Comparison of ENCODE assay signal across 1 cellular context in the genomic region with DNA sequence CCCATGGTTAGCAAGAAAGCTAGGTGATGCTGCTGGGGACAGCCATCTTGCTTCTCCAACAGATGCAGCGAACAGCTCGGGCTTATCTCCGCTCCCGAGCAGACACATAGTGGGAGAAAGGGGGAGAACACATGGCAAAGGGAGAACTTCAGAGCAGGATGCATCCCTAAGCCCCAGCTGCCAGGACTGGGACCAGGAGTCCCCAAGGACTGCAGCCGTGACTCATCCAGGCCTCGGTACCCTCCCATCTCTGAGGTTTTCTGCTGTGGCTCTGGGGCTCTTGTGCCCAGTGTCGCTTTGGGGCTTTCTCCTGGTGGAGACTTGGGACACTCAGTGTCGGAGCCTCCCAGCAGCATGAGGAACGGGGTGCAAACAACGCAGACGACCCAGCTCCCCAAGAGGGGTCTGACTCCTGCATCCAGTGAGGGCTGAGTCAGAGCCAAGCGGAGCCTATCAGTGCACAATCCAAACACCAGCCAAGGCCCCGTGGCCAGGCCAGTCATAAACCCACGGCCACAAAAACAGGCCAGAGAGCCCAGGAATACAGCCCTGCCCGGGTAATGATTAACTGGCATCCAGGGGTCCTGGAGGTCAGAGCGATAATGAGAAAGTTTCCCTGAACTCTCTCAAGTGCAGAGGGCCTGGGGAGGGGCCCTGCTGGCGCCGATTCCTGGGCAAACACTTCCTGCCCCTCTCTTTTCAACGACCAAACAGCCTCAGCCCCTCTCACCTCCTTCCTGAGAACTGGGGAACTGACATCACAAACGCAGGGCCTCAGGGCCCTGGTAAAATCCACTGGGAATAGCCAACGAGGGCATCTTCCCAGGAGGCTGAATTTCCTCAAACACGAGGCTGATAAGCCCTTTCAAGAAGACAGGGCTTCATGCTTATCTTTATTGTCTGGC.
TF ChIP-seq lines count a peak whose summit lies in the region.

No MANE protein-coding gene starts in this region.

TF ChIP-seq in HepG2, 621 proteins besides CTCF, POLR2A, EP300 and RAD21 (continued from another document and continues in another):
- TF ChIP-seq, protein P1, sequence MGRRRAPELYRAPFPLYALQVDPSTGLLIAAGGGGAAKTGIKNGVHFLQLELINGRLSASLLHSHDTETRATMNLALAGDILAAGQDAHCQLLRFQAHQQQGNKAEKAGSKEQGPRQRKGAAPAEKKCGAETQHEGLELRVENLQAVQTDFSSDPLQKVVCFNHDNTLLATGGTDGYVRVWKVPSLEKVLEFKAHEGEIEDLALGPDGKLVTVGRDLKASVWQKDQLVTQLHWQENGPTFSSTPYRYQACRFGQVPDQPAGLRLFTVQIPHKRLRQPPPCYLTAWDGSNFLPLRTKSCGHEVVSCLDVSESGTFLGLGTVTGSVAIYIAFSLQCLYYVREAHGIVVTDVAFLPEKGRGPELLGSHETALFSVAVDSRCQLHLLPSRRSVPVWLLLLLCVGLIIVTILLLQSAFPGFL (CRISPR knock-in tag; IDR thresholded peaks at IDR 0.05), result no peak
- TF ChIP-seq, protein P2, sequence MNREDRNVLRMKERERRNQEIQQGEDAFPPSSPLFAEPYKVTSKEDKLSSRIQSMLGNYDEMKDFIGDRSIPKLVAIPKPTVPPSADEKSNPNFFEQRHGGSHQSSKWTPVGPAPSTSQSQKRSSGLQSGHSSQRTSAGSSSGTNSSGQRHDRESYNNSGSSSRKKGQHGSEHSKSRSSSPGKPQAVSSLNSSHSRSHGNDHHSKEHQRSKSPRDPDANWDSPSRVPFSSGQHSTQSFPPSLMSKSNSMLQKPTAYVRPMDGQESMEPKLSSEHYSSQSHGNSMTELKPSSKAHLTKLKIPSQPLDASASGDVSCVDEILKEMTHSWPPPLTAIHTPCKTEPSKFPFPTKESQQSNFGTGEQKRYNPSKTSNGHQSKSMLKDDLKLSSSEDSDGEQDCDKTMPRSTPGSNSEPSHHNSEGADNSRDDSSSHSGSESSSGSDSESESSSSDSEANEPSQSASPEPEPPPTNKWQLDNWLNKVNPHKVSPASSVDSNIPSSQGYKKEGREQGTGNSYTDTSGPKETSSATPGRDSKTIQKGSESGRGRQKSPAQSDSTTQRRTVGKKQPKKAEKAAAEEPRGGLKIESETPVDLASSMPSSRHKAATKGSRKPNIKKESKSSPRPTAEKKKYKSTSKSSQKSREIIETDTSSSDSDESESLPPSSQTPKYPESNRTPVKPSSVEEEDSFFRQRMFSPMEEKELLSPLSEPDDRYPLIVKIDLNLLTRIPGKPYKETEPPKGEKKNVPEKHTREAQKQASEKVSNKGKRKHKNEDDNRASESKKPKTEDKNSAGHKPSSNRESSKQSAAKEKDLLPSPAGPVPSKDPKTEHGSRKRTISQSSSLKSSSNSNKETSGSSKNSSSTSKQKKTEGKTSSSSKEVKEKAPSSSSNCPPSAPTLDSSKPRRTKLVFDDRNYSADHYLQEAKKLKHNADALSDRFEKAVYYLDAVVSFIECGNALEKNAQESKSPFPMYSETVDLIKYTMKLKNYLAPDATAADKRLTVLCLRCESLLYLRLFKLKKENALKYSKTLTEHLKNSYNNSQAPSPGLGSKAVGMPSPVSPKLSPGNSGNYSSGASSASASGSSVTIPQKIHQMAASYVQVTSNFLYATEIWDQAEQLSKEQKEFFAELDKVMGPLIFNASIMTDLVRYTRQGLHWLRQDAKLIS (CRISPR knock-in tag; IDR thresholded peaks at IDR 0.05), result no peak
- TF ChIP-seq, protein P3, sequence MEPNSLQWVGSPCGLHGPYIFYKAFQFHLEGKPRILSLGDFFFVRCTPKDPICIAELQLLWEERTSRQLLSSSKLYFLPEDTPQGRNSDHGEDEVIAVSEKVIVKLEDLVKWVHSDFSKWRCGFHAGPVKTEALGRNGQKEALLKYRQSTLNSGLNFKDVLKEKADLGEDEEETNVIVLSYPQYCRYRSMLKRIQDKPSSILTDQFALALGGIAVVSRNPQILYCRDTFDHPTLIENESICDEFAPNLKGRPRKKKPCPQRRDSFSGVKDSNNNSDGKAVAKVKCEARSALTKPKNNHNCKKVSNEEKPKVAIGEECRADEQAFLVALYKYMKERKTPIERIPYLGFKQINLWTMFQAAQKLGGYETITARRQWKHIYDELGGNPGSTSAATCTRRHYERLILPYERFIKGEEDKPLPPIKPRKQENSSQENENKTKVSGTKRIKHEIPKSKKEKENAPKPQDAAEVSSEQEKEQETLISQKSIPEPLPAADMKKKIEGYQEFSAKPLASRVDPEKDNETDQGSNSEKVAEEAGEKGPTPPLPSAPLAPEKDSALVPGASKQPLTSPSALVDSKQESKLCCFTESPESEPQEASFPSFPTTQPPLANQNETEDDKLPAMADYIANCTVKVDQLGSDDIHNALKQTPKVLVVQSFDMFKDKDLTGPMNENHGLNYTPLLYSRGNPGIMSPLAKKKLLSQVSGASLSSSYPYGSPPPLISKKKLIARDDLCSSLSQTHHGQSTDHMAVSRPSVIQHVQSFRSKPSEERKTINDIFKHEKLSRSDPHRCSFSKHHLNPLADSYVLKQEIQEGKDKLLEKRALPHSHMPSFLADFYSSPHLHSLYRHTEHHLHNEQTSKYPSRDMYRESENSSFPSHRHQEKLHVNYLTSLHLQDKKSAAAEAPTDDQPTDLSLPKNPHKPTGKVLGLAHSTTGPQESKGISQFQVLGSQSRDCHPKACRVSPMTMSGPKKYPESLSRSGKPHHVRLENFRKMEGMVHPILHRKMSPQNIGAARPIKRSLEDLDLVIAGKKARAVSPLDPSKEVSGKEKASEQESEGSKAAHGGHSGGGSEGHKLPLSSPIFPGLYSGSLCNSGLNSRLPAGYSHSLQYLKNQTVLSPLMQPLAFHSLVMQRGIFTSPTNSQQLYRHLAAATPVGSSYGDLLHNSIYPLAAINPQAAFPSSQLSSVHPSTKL (CRISPR knock-in tag; IDR thresholded peaks at IDR 0.05), result peak; percentile 82
- TF ChIP-seq MTF1 (CRISPR knock-in tag; IDR thresholded peaks at IDR 0.05), result no peak
- TF ChIP-seq SOX13 (IDR thresholded peaks at IDR 0.05), result 0 out of 2 replicates have a peak, but pooled peaks have one; percentile 22
- TF ChIP-seq SOX13 (CRISPR knock-in tag; conservative IDR thresholded peaks at IDR 0.05 in 1 of 2, IDR thresholded peaks at IDR 0.05 in 1 of 2), result peak in 1 of 2 experiments; percentile 62; a peak in 1 of 4 replicates
- TF ChIP-seq, protein P4, sequence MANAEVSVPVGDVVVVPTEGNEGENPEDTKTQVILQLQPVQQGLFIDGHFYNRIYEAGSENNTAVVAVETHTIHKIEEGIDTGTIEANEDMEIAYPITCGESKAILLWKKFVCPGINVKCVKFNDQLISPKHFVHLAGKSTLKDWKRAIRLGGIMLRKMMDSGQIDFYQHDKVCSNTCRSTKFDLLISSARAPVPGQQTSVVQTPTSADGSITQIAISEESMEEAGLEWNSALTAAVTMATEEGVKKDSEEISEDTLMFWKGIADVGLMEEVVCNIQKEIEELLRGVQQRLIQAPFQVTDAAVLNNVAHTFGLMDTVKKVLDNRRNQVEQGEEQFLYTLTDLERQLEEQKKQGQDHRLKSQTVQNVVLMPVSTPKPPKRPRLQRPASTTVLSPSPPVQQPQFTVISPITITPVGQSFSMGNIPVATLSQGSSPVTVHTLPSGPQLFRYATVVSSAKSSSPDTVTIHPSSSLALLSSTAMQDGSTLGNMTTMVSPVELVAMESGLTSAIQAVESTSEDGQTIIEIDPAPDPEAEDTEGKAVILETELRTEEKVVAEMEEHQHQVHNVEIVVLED (CRISPR knock-in tag; IDR thresholded peaks at IDR 0.05; ENCODE audit: borderline replicate concordance), result no peak; the same call in 1 of the 2 replicates
- TF ChIP-seq, protein P5, sequence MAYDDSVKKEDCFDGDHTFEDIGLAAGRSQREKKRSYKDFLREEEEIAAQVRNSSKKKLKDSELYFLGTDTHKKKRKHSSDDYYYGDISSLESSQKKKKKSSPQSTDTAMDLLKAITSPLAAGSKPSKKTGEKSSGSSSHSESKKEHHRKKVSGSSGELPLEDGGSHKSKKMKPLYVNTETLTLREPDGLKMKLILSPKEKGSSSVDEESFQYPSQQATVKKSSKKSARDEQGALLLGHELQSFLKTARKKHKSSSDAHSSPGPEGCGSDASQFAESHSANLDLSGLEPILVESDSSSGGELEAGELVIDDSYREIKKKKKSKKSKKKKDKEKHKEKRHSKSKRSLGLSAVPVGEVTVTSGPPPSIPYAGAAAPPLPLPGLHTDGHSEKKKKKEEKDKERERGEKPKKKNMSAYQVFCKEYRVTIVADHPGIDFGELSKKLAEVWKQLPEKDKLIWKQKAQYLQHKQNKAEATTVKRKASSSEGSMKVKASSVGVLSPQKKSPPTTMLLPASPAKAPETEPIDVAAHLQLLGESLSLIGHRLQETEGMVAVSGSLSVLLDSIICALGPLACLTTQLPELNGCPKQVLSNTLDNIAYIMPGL (CRISPR knock-in tag; IDR thresholded peaks at IDR 0.05; ENCODE audit: borderline replicate concordance in 1 of 2, low read depth in 1 of 2), result no peak
- 0 out of 2 replicates have a peak, but pooled peaks have one; percentile 34 for TF ChIP-seq SP5 (CRISPR knock-in tag; IDR thresholded peaks at IDR 0.05; ENCODE audit: borderline replicate concordance, low read depth)
- TF ChIP-seq ZNF652 (CRISPR knock-in tag; IDR thresholded peaks at IDR 0.05; ENCODE audit: borderline replicate concordance, low read depth), result no peak
- TF ChIP-seq, protein P6, sequence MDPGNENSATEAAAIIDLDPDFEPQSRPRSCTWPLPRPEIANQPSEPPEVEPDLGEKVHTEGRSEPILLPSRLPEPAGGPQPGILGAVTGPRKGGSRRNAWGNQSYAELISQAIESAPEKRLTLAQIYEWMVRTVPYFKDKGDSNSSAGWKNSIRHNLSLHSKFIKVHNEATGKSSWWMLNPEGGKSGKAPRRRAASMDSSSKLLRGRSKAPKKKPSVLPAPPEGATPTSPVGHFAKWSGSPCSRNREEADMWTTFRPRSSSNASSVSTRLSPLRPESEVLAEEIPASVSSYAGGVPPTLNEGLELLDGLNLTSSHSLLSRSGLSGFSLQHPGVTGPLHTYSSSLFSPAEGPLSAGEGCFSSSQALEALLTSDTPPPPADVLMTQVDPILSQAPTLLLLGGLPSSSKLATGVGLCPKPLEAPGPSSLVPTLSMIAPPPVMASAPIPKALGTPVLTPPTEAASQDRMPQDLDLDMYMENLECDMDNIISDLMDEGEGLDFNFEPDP (CRISPR knock-in tag; conservative IDR thresholded peaks at IDR 0.05), result no peak
- peak; percentile 18; the same call in 1 of the 2 replicates for TF ChIP-seq JUNB (CRISPR knock-in tag; IDR thresholded peaks at IDR 0.05; ENCODE audit: borderline replicate concordance)
- TF ChIP-seq HNRNPUL1 (IDR thresholded peaks at IDR 0.05; ENCODE audit: low read depth, low read length), result no peak
- TF ChIP-seq ZNF251 (CRISPR knock-in tag; IDR thresholded peaks at IDR 0.05), result no peak
- TF ChIP-seq, protein P7, sequence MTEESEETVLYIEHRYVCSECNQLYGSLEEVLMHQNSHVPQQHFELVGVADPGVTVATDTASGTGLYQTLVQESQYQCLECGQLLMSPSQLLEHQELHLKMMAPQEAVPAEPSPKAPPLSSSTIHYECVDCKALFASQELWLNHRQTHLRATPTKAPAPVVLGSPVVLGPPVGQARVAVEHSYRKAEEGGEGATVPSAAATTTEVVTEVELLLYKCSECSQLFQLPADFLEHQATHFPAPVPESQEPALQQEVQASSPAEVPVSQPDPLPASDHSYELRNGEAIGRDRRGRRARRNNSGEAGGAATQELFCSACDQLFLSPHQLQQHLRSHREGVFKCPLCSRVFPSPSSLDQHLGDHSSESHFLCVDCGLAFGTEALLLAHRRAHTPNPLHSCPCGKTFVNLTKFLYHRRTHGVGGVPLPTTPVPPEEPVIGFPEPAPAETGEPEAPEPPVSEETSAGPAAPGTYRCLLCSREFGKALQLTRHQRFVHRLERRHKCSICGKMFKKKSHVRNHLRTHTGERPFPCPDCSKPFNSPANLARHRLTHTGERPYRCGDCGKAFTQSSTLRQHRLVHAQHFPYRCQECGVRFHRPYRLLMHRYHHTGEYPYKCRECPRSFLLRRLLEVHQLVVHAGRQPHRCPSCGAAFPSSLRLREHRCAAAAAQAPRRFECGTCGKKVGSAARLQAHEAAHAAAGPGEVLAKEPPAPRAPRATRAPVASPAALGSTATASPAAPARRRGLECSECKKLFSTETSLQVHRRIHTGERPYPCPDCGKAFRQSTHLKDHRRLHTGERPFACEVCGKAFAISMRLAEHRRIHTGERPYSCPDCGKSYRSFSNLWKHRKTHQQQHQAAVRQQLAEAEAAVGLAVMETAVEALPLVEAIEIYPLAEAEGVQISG (CRISPR knock-in tag; IDR thresholded peaks at IDR 0.05), result 0 out of 2 replicates have a peak, but pooled peaks have one; percentile 26
- no peak for TF ChIP-seq MIER3 (CRISPR knock-in tag; IDR thresholded peaks at IDR 0.05; ENCODE audit: borderline replicate concordance)
- peak; percentile 65; the same call in 1 of the 2 replicates for TF ChIP-seq ZNF703 (CRISPR knock-in tag; IDR thresholded peaks at IDR 0.05; ENCODE audit: borderline replicate concordance)
- TF ChIP-seq ZNF619 (CRISPR knock-in tag; IDR thresholded peaks at IDR 0.05), result peak; percentile 72; the same call in 1 of the 2 replicates
- TF ChIP-seq ARHGAP35 (CRISPR knock-in tag; IDR thresholded peaks at IDR 0.05; ENCODE audit: borderline replicate concordance), result no peak
- TF ChIP-seq ZNF839 (CRISPR knock-in tag; IDR thresholded peaks at IDR 0.05; ENCODE audit: borderline replicate concordance), result no peak
- no peak for TF ChIP-seq ADNP (CRISPR knock-in tag; IDR thresholded peaks at IDR 0.05)
- TF ChIP-seq, protein P8, sequence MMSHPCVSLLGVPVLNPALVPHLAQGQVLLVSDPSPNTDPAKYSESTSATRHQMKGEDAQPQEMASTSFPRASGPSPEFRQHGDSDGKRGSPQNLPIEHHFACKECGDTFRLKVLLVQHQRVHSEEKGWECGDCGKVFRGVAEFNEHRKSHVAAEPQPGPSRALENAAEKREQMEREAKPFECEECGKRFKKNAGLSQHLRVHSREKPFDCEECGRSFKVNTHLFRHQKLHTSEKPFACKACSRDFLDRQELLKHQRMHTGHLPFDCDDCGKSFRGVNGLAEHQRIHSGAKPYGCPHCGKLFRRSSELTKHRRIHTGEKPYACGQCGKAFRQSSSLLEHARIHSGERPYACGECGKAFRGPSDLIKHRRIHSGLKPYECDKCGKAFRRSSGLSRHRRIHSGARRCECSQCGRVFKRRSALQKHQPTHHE (CRISPR knock-in tag; IDR thresholded peaks at IDR 0.05; ENCODE audit: borderline replicate concordance), result no peak
- no peak for TF ChIP-seq SYNCRIP (IDR thresholded peaks at IDR 0.05; ENCODE audit: insufficient read depth, low read depth, low read length)
- TF ChIP-seq, protein P9, sequence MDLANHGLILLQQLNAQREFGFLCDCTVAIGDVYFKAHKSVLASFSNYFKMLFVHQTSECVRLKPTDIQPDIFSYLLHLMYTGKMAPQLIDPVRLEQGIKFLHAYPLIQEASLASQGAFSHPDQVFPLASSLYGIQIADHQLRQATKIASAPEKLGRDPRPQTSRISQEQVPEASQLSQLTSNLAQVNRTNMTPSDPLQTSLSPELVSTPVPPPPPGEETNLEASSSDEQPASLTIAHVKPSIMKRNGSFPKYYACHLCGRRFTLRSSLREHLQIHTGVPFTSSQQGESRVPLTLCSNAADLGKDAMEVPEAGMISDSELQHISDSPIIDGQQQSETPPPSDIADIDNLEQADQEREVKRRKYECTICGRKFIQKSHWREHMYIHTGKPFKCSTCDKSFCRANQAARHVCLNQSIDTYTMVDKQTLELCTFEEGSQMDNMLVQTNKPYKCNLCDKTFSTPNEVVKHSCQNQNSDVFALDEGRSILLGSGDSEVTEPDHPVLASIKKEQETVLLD (CRISPR knock-in tag; IDR thresholded peaks at IDR 0.05; ENCODE audit: low read depth), result no peak
- TF ChIP-seq HNRNPLL (IDR thresholded peaks at IDR 0.05; ENCODE audit: low read depth, low read length, poor library complexity, severe bottlenecking), result peak; percentile 21
- TF ChIP-seq PCBP2 (optimal IDR thresholded peaks at IDR 0.05; ENCODE audit: low read depth, low read length, poor library complexity, severe bottlenecking), result no peak
- TF ChIP-seq ZSCAN22 (CRISPR knock-in tag; IDR thresholded peaks at IDR 0.05), result no peak
- peak; percentile 13 for TF ChIP-seq SKI (IDR thresholded peaks at IDR 0.05; ENCODE audit: partially characterized antibody)
- TF ChIP-seq ZNF570 (CRISPR knock-in tag; IDR thresholded peaks at IDR 0.05; ENCODE audit: borderline replicate concordance), result no peak; the same call in 1 of the 2 replicates
- TF ChIP-seq JUND (CRISPR knock-in tag; IDR thresholded peaks at IDR 0.05), result no peak
